20 cellular contexts compared by ENCODE assay signal in genomic region chr12:45658066-45658465, GRCh38.
DNase-seq lines count a peak whose midpoint lies in the region; ATAC-seq and TF ChIP-seq lines count a peak whose summit lies in the region.
"Had no signal": no experiment of that assay in that cellular context is flagged by ENCODE, and none has a peak within 500 bp of the region (broad histone marks: within the 10 kb centered on the region; RNA-seq: fewer than 3 reads in every experiment).

No MANE protein-coding gene starts in this region.

- DNase-seq in SIG-M5 treated with dmso at 0.1 percent for 504 hours (lab: John Stamatoyannopoulos, UW; ENCODE audit: unreplicated experiment): peak; percentile 58
- DNase-seq in SIG-M5 (lab: John Stamatoyannopoulos, UW): no peak
- DNase-seq in NOMO-1 treated with DMSO at 0.1 percent for 48 hours (lab: John Stamatoyannopoulos, UW; ENCODE audit: unreplicated experiment): peak; percentile 85
- no peak for DNase-seq in upper lobe of right lung
- no peak for DNase-seq in AG08396 (ENCODE audit: low spot score)
- DNase-seq: KG1; MG63; NCI-H1436; NCI-H2029; NCI-H2171 treated with DMSO at 0.1 percent for 48 hours; NCI-H446 treated with DMSO at 0.1 percent for 48 hours; NK-92 treated with Interleukin-12 subunit alpha and Interleukin-12 subunit beta, amount 100 ng/mL, for 24 hours had no signal

- ATAC-seq in upper lobe of right lung: peak; percentile 51
- no peak for ATAC-seq in GM19035 (IDR thresholded peaks at IDR 0.05; ENCODE audit: unreplicated experiment)
- no peak for ATAC-seq in GM21367 (IDR thresholded peaks at IDR 0.05; ENCODE audit: unreplicated experiment)
- ATAC-seq: GM23338, HCT116, Panc1 had no signal

- H3K4me3 ChIP-seq in upper lobe of right lung: no peak overlapping the region
- H3K4me3 ChIP-seq: GM23338, MG63, SK-N-MC had no signal

- intact Hi-C loops in upper lobe of right lung (cut with DNase I): no loop called here

- no peak for TF ChIP-seq CTCF in upper lobe of right lung (IDR thresholded peaks at IDR 0.05)

- H3K36me3 ChIP-seq in KOPT-K1 (ENCODE audit: insufficient read depth, low read length) (peaks cover 25% of the 10 kb centered on the region), upper lobe of right lung (no peaks in the 10 kb centered on the region)
- H3K36me3 ChIP-seq: MG63 had no signal

- H3K27ac ChIP-seq in KOPT-K1 (ENCODE audit: low read depth, low read length, poor library complexity, severe bottlenecking) (peak overlapping the region; percentile 5), upper lobe of right lung (no peak overlapping the region)
- H3K27ac ChIP-seq: 22Rv1, SK-N-MC had no signal

- H3K4me1 ChIP-seq in upper lobe of right lung: no peaks in the 10 kb centered on the region

- no peaks in the 10 kb centered on the region for H3K9me3 ChIP-seq in KOPT-K1 (ENCODE audit: insufficient read depth, low read length, poor library complexity, severe bottlenecking)
- no peaks in the 10 kb centered on the region for H3K9me3 ChIP-seq in upper lobe of right lung

- H3K27me3 ChIP-seq in upper lobe of right lung: no peaks in the 10 kb centered on the region
- H3K27me3 ChIP-seq: MG63 had no signal

Comparison
In these comparisons a context has a peak if more than half of its experiments do, and no peak if none do; other contexts are left out.
1. DNase-seq: peak in SIG-M5 treated with dmso at 0.1 percent for 504 hours (single experiment) and NOMO-1 treated with DMSO at 0.1 percent for 48 hours (single experiment); none in SIG-M5 (single experiment), upper lobe of right lung (single experiment) and AG08396 (single experiment).